8 cellular contexts compared by ENCODE assay signal in genomic region chr22:38700271-38700788, GRCh38. TPM values are rescaled to one million over a fixed set of nuclear protein-coding genes. Genes with fewer than 3 reads are reported as not detected.
DNase-seq lines count a peak whose midpoint lies in the region; ATAC-seq and TF ChIP-seq lines count a peak whose summit lies in the region.

No MANE protein-coding gene starts in this region.

- peak overlapping the region; percentile 80 for H3K4me3 ChIP-seq in Karpas-422 (ENCODE audit: low read length)
- peak overlapping the region; percentile 89 for H3K4me3 ChIP-seq in iPS DF 6.9 (ENCODE audit: low read length)
- H3K4me3 ChIP-seq in gastrocnemius medialis, result peak overlapping the region; percentile 72 to 92 (median 78)

- H3K9me3 ChIP-seq in Karpas-422 (ENCODE audit: low read length), result no peaks in the 10 kb centered on the region
- H3K9me3 ChIP-seq in iPS DF 6.9 (ENCODE audit: control insufficient read depth, insufficient read depth, low read length), result no peaks in the 10 kb centered on the region
- H3K9me3 ChIP-seq in gastrocnemius medialis, result no peaks in the 10 kb centered on the region

- H3K4me3 Mint-ChIP-seq in activated CD8-positive, alpha-beta memory T cell treated with anti-CD3 and anti-CD28 coated beads, Interleukin-2, amount 10 ng/mL, durations not matched to agents 7 days and 5 days, result peak overlapping the region; percentile 82

- H3K27ac Mint-ChIP-seq in activated CD8-positive, alpha-beta memory T cell treated with anti-CD3 and anti-CD28 coated beads, Interleukin-2, amount 10 ng/mL, durations not matched to agents 7 days and 5 days, result peak overlapping the region; percentile 99

- TF ChIP-seq CTCF in gastrocnemius medialis (IDR thresholded peaks at IDR 0.05 in 4 of 5, conservative IDR thresholded peaks at IDR 0.05 in 1 of 5), result no peak
- TF ChIP-seq CTCF in GM13976 (IDR thresholded peaks at IDR 0.05; ENCODE audit: borderline replicate concordance, control extremely low read depth, extremely low read depth, insufficient read depth, missing control alignments), result no peak

- H3K27me3 ChIP-seq in Karpas-422 (ENCODE audit: low read length), result no peaks in the 10 kb centered on the region
- H3K27me3 ChIP-seq in iPS DF 6.9 (ENCODE audit: control insufficient read depth, insufficient read depth, low read length), result no peaks in the 10 kb centered on the region
- no peaks in the 10 kb centered on the region for H3K27me3 ChIP-seq in gastrocnemius medialis

- H3K4me1 ChIP-seq in Karpas-422 (ENCODE audit: low read length) (peaks cover 60% of the 10 kb centered on the region), iPS DF 6.9 (ENCODE audit: control insufficient read depth, insufficient read depth, low read length) (peaks cover 2% of the 10 kb centered on the region; the same call in 1 of the 2 replicates), gastrocnemius medialis (peaks cover 42 to 46% of the 10 kb centered on the region in 2 donors)

- TF ChIP-seq POLR2A in gastrocnemius medialis (IDR thresholded peaks at IDR 0.05), result no peak

- DNase-seq in activated CD8-positive, alpha-beta memory T cell treated with anti-CD3 and anti-CD28 coated beads, Interleukin-2, amount 10 ng/mL, durations not matched to agents 7 days and 5 days, result no peak
- no peak for DNase-seq in activated CD8-positive, alpha-beta memory T cell treated with anti-CD3 and anti-CD28 coated beads for 24 hours
- DNase-seq in Karpas-422, result peak; percentile 67
- no peak for DNase-seq in iPS DF 6.9 (ENCODE audit: low read depth, low spot score)
- no peak for DNase-seq in gastrocnemius medialis
- DNase-seq in KBM-7, result no peak
- no peak for DNase-seq in GM13976 (ENCODE audit: low spot score)

- peaks cover 58% of the 10 kb centered on the region for H3K4me1 Mint-ChIP-seq in activated CD8-positive, alpha-beta memory T cell treated with anti-CD3 and anti-CD28 coated beads, Interleukin-2, amount 10 ng/mL, durations not matched to agents 7 days and 5 days

- no peaks in the 10 kb centered on the region for H3K9me2 ChIP-seq in Karpas-422 (replicated peaks; ENCODE audit: insufficient read depth, low read length)

- no peaks in the 10 kb centered on the region for H4K20me1 ChIP-seq in Karpas-422 (ENCODE audit: insufficient read depth, low read depth, low read length)

- no peak overlapping the region for H2AFZ ChIP-seq in Karpas-422 (ENCODE audit: low read length)

- no peaks in the 10 kb centered on the region for H3K9me3 Mint-ChIP-seq in activated CD8-positive, alpha-beta memory T cell treated with anti-CD3 and anti-CD28 coated beads, Interleukin-2, amount 10 ng/mL, durations not matched to agents 7 days and 5 days (ENCODE audit: low read depth)

- CTCF ChIA-PET in activated CD8-positive, alpha-beta memory T cell treated with anti-CD3 and anti-CD28 coated beads, Interleukin-2, amount 10 ng/mL, durations not matched to agents 7 days and 5 days (lab: Charles Lee), result interaction anchor here (1.2 kb wide), 1 partner anchor 54 kb away, joined by 3 read pairs; no protein-coding TSS in a partner anchor

- H3K36me3 ChIP-seq in Karpas-422 (ENCODE audit: insufficient read depth, low read length) (no peaks in the 10 kb centered on the region; the same call in 1 of the 2 replicates), iPS DF 6.9 (ENCODE audit: control insufficient read depth, insufficient read depth, low read length) (no peaks in the 10 kb centered on the region), gastrocnemius medialis (peaks cover 0 to 7% of the 10 kb centered on the region in 2 donors)

- in situ Hi-C loops in gastrocnemius medialis (cut with MboI; ENCODE audit: low sequenced_read_pairs in 4 of 4), result no loop called here
- in situ Hi-C loops in KBM-7 (cut with MboI; ENCODE audit: low pct_unique_long_range_greater_than_20kb, low sequenced_read_pairs), result no loop called here
- in situ Hi-C loops in GM13976 (cut with MboI; ENCODE audit: low sequenced_read_pairs, unreplicated experiment), result no loop called here

- 0 to 1% (median 0%) methylated on average over 48 to 57 of the region's 57 CpGs for WGBS in adipose tissue, 3 donors
- WGBS in iPS DF 6.9 (ENCODE audit: insufficient coverage, insufficient read length), result no CpG with 5 or more reads among the region's 57 CpGs

- ATAC-seq in activated CD8-positive, alpha-beta memory T cell treated with anti-CD3 and anti-CD28 coated beads, Interleukin-2, amount 10 ng/mL, durations not matched to agents 7 days and 5 days, result peak; percentile 22
- ATAC-seq in gastrocnemius medialis, result peak; percentile 12 to 18

- intact Hi-C loops in gastrocnemius medialis (cut with DNase I; ENCODE audit: low total_unique reads), result loop anchor here (1.0 to 10.0 kb wide), 4 partner anchors 55 to 636 kb away; partner anchors contain the start of gene SUN2

- peak overlapping the region; percentile 56 for H3K27ac ChIP-seq in Karpas-422 (ENCODE audit: low read length)
- H3K27ac ChIP-seq in adipose tissue (ENCODE audit: low read depth, low read length), result peak overlapping the region; percentile 51
- no peak overlapping the region for H3K27ac ChIP-seq in iPS DF 6.9 (ENCODE audit: low read length)
- peak overlapping the region; percentile 95 to 97 (median 96) for H3K27ac ChIP-seq in gastrocnemius medialis

- no peaks in the 10 kb centered on the region for H3K27me3 Mint-ChIP-seq in activated CD8-positive, alpha-beta memory T cell treated with anti-CD3 and anti-CD28 coated beads, Interleukin-2, amount 10 ng/mL, durations not matched to agents 7 days and 5 days

- H3K79me2 ChIP-seq in Karpas-422 (ENCODE audit: low read length), result peaks cover 50% of the 10 kb centered on the region

- peak overlapping the region; percentile 92 for H3K9ac ChIP-seq in Karpas-422 (ENCODE audit: low read length)

- H3K36me3 Mint-ChIP-seq in activated CD8-positive, alpha-beta memory T cell treated with anti-CD3 and anti-CD28 coated beads, Interleukin-2, amount 10 ng/mL, durations not matched to agents 7 days and 5 days, result peaks cover 35% of the 10 kb centered on the region

- H3K4me2 ChIP-seq in Karpas-422 (ENCODE audit: low read depth, low read length, poor library complexity, severe bottlenecking), result peak overlapping the region; percentile 87

RNA-seq across cellular contexts. Expression of gene JOSD1, which starts 0.4 kb away (rescaled TPM):
- total RNA-seq in activated CD8-positive, alpha-beta memory T cell treated with anti-CD3 and anti-CD28 coated beads, Interleukin-2, amount 10 ng/mL, durations not matched to agents 7 days and 5 days, result 10 to 100 TPM; 74.0 to 77.0 TPM
- total RNA-seq in Karpas-422 (2014; rRNA removed; shearing (Covaris generic); ENCODE audit: low replicate concordance), result 50.5 and 64.1 TPM in 2 replicates
- 10 to 100 TPM; 22.5 to 37.8 (median 34.1) TPM for polyA plus RNA-seq in adipose tissue
- total RNA-seq in gastrocnemius medialis, result 10 to 100 TPM; 25.1 to 50.5 (median 42.4) TPM

RNA-seq across cellular contexts. Expression of gene GTPBP1, which starts 5.4 kb away (rescaled TPM):
- total RNA-seq in activated CD8-positive, alpha-beta memory T cell treated with anti-CD3 and anti-CD28 coated beads, Interleukin-2, amount 10 ng/mL, durations not matched to agents 7 days and 5 days, result 100 to 1,000 TPM; 116 to 146 TPM
- 47.6 and 53.4 TPM in 2 replicates for total RNA-seq in Karpas-422 (2014; rRNA removed; shearing (Covaris generic); ENCODE audit: low replicate concordance)
- 10 to 100 TPM; 13.2 to 20.9 (median 13.9) TPM for polyA plus RNA-seq in adipose tissue
- 100 to 1,000 TPM in 1 of 4 donors, 10 to 100 TPM in 3; 27.7 to 124 (median 36.0) TPM for total RNA-seq in gastrocnemius medialis

RNA-seq across cellular contexts. Expression of gene TOMM22, which starts 18.6 kb away (rescaled TPM):
- 10 to 100 TPM; 61.1 to 94.9 TPM for total RNA-seq in activated CD8-positive, alpha-beta memory T cell treated with anti-CD3 and anti-CD28 coated beads, Interleukin-2, amount 10 ng/mL, durations not matched to agents 7 days and 5 days
- 57.8 and 74.1 TPM in 2 replicates for total RNA-seq in Karpas-422 (2014; rRNA removed; shearing (Covaris generic); ENCODE audit: low replicate concordance)
- 10 to 100 TPM; 18.6 to 48.8 (median 39.9) TPM for polyA plus RNA-seq in adipose tissue
- total RNA-seq in gastrocnemius medialis, result 10 to 100 TPM; 37.1 to 47.1 (median 46.3) TPM

RNA-seq across cellular contexts. Expression of gene CBY1, which starts 43.9 kb away (rescaled TPM):
- total RNA-seq in activated CD8-positive, alpha-beta memory T cell treated with anti-CD3 and anti-CD28 coated beads, Interleukin-2, amount 10 ng/mL, durations not matched to agents 7 days and 5 days, result 10 to 100 TPM; 11.2 to 12.0 TPM
- 11.1 and 13.2 TPM in 2 replicates for total RNA-seq in Karpas-422 (2014; rRNA removed; shearing (Covaris generic); ENCODE audit: low replicate concordance)
- 10 to 100 TPM; 22.8 to 69.5 (median 23.6) TPM for polyA plus RNA-seq in adipose tissue
- total RNA-seq in gastrocnemius medialis, result 10 to 100 TPM in 2 of 4 donors, 1 to 10 TPM in 2; 8.0 to 15.7 (median 12.6) TPM

RNA-seq across cellular contexts. Expression of gene FAM227A, which starts 44.1 kb away (rescaled TPM):
- under 1 TPM; 0.12 to 0.40 TPM for total RNA-seq in activated CD8-positive, alpha-beta memory T cell treated with anti-CD3 and anti-CD28 coated beads, Interleukin-2, amount 10 ng/mL, durations not matched to agents 7 days and 5 days
- 3.7 and 14.4 TPM in 2 replicates for total RNA-seq in Karpas-422 (2014; rRNA removed; shearing (Covaris generic); ENCODE audit: low replicate concordance)
- under 1 TPM in 2 of 3 donors, not detected in 1; 0.04 to 0.15 TPM for polyA plus RNA-seq in adipose tissue
- under 1 TPM in 1 of 4 donors, not detected in 3; 0.02 TPM for total RNA-seq in gastrocnemius medialis
